ENCODE assay signal across 28 cellular contexts in genomic region chr16:8126313-8126712, GRCh38.
"Had no signal": no experiment of that assay in that cellular context is flagged by ENCODE, and none has a peak within 500 bp of the region (broad histone marks: within the 10 kb centered on the region; RNA-seq: fewer than 3 reads in every experiment).

No MANE protein-coding gene starts in this region.

- H3K4me1 Mint-ChIP-seq: stimulated activated effector memory CD8-positive, alpha-beta T cell treated with anti-CD3 and anti-CD28 coated beads, Interleukin-12 subunit alpha, Interleukin-12 subunit beta, amount 100 ng/mL, for 72 hours; stimulated activated memory B cell treated with anti-CD40 and anti-IgM and Interleukin-4, amounts not matched to agents 10 μg/mL and 1 μg/mL and 100 μg/mL, for 72 hours; stimulated activated naive B cell treated with anti-CD40 and anti-IgM and Interleukin-4, amounts not matched to agents 10 μg/mL and 1 μg/mL and 100 μg/mL, for 72 hours; stimulated activated naive CD8-positive, alpha-beta T cell treated with anti-CD3 and anti-CD28 coated beads, Interleukin-15, amount 100 ng/mL, for 72 hours had no signal

- H3K27ac ChIP-seq: stomach, testis, thoracic aorta, thyroid gland, tibial artery, tibial nerve, transverse colon, upper lobe of left lung, upper lobe of right lung, uterus, vagina had no signal

- H3K4me3 Mint-ChIP-seq: stimulated activated effector memory CD8-positive, alpha-beta T cell treated with anti-CD3 and anti-CD28 coated beads, Interleukin-12 subunit alpha, Interleukin-12 subunit beta, amount 100 ng/mL, for 72 hours; stimulated activated memory B cell treated with anti-CD40 and anti-IgM and Interleukin-4, amounts not matched to agents 10 μg/mL and 1 μg/mL and 100 μg/mL, for 72 hours; stimulated activated naive B cell treated with anti-CD40 and anti-IgM and Interleukin-4, amounts not matched to agents 10 μg/mL and 1 μg/mL and 100 μg/mL, for 72 hours; stimulated activated naive CD8-positive, alpha-beta T cell treated with anti-CD3 and anti-CD28 coated beads, Interleukin-15, amount 100 ng/mL, for 72 hours; stimulated activated naive CD8-positive, alpha-beta T cell treated with anti-CD3 and anti-CD28 coated beads, Interleukin-15, Interleukin-2, amounts not matched to agents 100 ng/mL and 50 ng/mL, for 24 hours; type B pancreatic cell had no signal

- H3K27me3 ChIP-seq: stomach, testis, thyroid gland, tibial artery, tibial nerve, transverse colon, upper lobe of left lung, upper lobe of right lung, uterus, vagina had no signal

- H3K9me3 ChIP-seq: testis, thoracic aorta, thyroid gland, transverse colon, upper lobe of right lung, uterus, vagina had no signal

- H3K9me3 Mint-ChIP-seq: type B pancreatic cell had no signal

- H3K36me3 Mint-ChIP-seq: stimulated activated effector memory CD8-positive, alpha-beta T cell treated with anti-CD3 and anti-CD28 coated beads, Interleukin-12 subunit alpha, Interleukin-12 subunit beta, amount 100 ng/mL, for 72 hours; stimulated activated memory B cell treated with anti-CD40 and anti-IgM and Interleukin-4, amounts not matched to agents 10 μg/mL and 1 μg/mL and 100 μg/mL, for 72 hours; stimulated activated naive B cell treated with anti-CD40 and anti-IgM and Interleukin-4, amounts not matched to agents 10 μg/mL and 1 μg/mL and 100 μg/mL, for 72 hours; type B pancreatic cell had no signal

- H3K36me3 ChIP-seq: stomach, thoracic aorta, thyroid gland, tibial artery, tibial nerve, transverse colon, upper lobe of left lung, upper lobe of right lung, uterus, vagina had no signal

- H3K27ac Mint-ChIP-seq: stimulated activated effector memory CD8-positive, alpha-beta T cell treated with anti-CD3 and anti-CD28 coated beads, Interleukin-12 subunit alpha, Interleukin-12 subunit beta, amount 100 ng/mL, for 72 hours; stimulated activated memory B cell treated with anti-CD40 and anti-IgM and Interleukin-4, amounts not matched to agents 10 μg/mL and 1 μg/mL and 100 μg/mL, for 72 hours; stimulated activated naive B cell treated with anti-CD40 and anti-IgM and Interleukin-4, amounts not matched to agents 10 μg/mL and 1 μg/mL and 100 μg/mL, for 72 hours; stimulated activated naive CD8-positive, alpha-beta T cell treated with anti-CD3 and anti-CD28 coated beads, Interleukin-15, amount 100 ng/mL, for 72 hours; stimulated activated naive CD8-positive, alpha-beta T cell treated with anti-CD3 and anti-CD28 coated beads, Interleukin-15, Interleukin-2, amounts not matched to agents 100 ng/mL and 50 ng/mL, for 24 hours; type B pancreatic cell had no signal

- H3K4me1 ChIP-seq: stomach, testis, thyroid gland, tibial artery, tibial nerve, transverse colon, upper lobe of left lung, upper lobe of right lung, uterus, vagina had no signal

- H3K27me3 Mint-ChIP-seq: stimulated activated memory B cell treated with anti-CD40 and anti-IgM and Interleukin-4, amounts not matched to agents 10 μg/mL and 1 μg/mL and 100 μg/mL, for 72 hours; stimulated activated naive B cell treated with anti-CD40 and anti-IgM and Interleukin-4, amounts not matched to agents 10 μg/mL and 1 μg/mL and 100 μg/mL, for 72 hours; stimulated activated naive CD8-positive, alpha-beta T cell treated with anti-CD3 and anti-CD28 coated beads, Interleukin-15, amount 100 ng/mL, for 72 hours; stimulated activated naive CD8-positive, alpha-beta T cell treated with anti-CD3 and anti-CD28 coated beads, Interleukin-15, Interleukin-2, amounts not matched to agents 100 ng/mL and 50 ng/mL, for 24 hours had no signal

- DNase-seq: stimulated activated CD4-positive, alpha-beta T cell treated with anti-CD3 and anti-CD28 coated beads, Interleukin-2, amount 100 ng/mL, for 24 hours; stimulated activated CD4-positive, alpha-beta T cell treated with anti-CD3 and anti-CD28 coated beads, Interleukin-2, amount 100 ng/mL, for 48 hours; stimulated activated CD4-positive, alpha-beta T cell treated with anti-CD3 and anti-CD28 coated beads, Interleukin-4, amount 100 ng/mL, for 1 hour; stimulated activated CD4-positive, alpha-beta T cell treated with anti-CD3 and anti-CD28 coated beads, Interleukin-4, amount 100 ng/mL, for 24 hours; stimulated activated CD4-positive, alpha-beta T cell treated with anti-CD3 and anti-CD28 coated beads, Interleukin-4, amount 100 ng/mL, for 4 hours; stimulated activated CD8-positive, alpha-beta memory T cell treated with anti-CD3 and anti-CD28 coated beads, Interleukin-4, amount 100 ng/mL, for 48 hours; stimulated activated naive B cell treated with anti-CD40 and anti-IgM and Interleukin-4, amounts not matched to agents 10 μg/mL and 1 μg/mL and 100 μg/mL, for 72 hours; stimulated activated naive CD4-positive, alpha-beta T cell; stimulated activated naive CD4-positive, alpha-beta T cell treated with Interleukin-2 at 50 U/mL for 16 hours; stimulated activated naive CD8-positive, alpha-beta T cell treated with anti-CD3 and anti-CD28 coated beads, Interleukin-15, amount 100 ng/mL, for 72 hours; stimulated activated naive CD8-positive, alpha-beta T cell treated with anti-CD3 and anti-CD28 coated beads, Interleukin-15, Interleukin-2, amounts not matched to agents 100 U/mL and 50 U/mL, for 24 hours; stomach; substantia nigra; testis; thyroid gland; tibial artery; transverse colon; trophoblast cell; upper lobe of left lung; upper lobe of right lung; uterus had no signal

- H3K4me3 ChIP-seq: stomach, testis, thoracic aorta, thyroid gland, tibial artery, tibial nerve, transverse colon, upper lobe of left lung, upper lobe of right lung, uterus, vagina had no signal

- ATAC-seq: stimulated activated effector memory CD8-positive, alpha-beta T cell treated with anti-CD3 and anti-CD28 coated beads, Interleukin-12 subunit alpha, Interleukin-12 subunit beta, amount 100 ng/mL, for 72 hours; stimulated activated memory B cell treated with anti-CD40 and anti-IgM and Interleukin-4, amounts not matched to agents 10 μg/mL and 1 μg/mL and 100 μg/mL, for 72 hours; stimulated activated naive B cell treated with anti-CD40 and anti-IgM and Interleukin-4, amounts not matched to agents 10 μg/mL and 1 μg/mL and 100 μg/mL, for 72 hours; stimulated activated naive CD8-positive, alpha-beta T cell treated with anti-CD3 and anti-CD28 coated beads, Interleukin-15, amount 100 ng/mL, for 72 hours; stimulated activated naive CD8-positive, alpha-beta T cell treated with anti-CD3 and anti-CD28 coated beads, Interleukin-15, Interleukin-2, amounts not matched to agents 100 U/mL and 50 U/mL, for 24 hours; upper lobe of right lung had no signal
